In the genomic region with DNA sequence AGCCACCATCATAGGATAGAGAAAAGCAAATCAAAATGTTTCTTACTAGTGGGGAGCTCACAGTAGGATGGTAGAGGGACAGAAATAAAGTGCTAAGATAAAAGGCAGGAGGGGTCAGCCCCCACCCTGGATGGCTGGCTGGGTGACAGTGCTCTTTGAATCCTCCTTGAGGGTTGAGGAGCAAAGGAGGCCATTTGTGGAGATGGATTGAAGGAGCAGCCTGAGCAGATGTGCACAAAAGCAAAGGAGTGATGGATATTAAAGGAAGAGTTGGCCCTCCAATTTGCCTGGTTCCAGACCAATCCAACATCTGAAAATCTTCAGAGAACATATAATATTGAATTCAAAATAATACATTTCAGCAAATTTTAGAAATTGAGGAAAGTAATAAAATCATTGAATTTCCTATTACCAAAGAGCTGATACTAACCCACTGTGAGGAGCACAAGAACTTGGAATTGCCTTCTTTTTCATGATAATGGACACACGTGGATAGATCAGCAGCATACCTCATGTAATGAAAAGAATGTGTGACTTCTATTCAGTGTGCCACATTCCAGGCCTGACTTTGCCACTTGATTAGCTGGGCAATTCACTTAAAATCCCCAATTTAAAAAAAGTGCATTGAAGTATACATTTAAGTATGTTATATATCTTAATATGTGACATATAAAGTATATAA, we compare ENCODE assay signal across 1 cellular context.
A peak's percentile ranks its signal among the peaks of the same experiment; 100 is the strongest.
TF ChIP-seq lines count a peak whose summit lies in the region.

No MANE protein-coding gene starts in this region.

TF ChIP-seq in GM23338, 12 proteins besides CTCF, POLR2A, EP300 and RAD21 (continued from another document):
- TF ChIP-seq, protein P1, sequence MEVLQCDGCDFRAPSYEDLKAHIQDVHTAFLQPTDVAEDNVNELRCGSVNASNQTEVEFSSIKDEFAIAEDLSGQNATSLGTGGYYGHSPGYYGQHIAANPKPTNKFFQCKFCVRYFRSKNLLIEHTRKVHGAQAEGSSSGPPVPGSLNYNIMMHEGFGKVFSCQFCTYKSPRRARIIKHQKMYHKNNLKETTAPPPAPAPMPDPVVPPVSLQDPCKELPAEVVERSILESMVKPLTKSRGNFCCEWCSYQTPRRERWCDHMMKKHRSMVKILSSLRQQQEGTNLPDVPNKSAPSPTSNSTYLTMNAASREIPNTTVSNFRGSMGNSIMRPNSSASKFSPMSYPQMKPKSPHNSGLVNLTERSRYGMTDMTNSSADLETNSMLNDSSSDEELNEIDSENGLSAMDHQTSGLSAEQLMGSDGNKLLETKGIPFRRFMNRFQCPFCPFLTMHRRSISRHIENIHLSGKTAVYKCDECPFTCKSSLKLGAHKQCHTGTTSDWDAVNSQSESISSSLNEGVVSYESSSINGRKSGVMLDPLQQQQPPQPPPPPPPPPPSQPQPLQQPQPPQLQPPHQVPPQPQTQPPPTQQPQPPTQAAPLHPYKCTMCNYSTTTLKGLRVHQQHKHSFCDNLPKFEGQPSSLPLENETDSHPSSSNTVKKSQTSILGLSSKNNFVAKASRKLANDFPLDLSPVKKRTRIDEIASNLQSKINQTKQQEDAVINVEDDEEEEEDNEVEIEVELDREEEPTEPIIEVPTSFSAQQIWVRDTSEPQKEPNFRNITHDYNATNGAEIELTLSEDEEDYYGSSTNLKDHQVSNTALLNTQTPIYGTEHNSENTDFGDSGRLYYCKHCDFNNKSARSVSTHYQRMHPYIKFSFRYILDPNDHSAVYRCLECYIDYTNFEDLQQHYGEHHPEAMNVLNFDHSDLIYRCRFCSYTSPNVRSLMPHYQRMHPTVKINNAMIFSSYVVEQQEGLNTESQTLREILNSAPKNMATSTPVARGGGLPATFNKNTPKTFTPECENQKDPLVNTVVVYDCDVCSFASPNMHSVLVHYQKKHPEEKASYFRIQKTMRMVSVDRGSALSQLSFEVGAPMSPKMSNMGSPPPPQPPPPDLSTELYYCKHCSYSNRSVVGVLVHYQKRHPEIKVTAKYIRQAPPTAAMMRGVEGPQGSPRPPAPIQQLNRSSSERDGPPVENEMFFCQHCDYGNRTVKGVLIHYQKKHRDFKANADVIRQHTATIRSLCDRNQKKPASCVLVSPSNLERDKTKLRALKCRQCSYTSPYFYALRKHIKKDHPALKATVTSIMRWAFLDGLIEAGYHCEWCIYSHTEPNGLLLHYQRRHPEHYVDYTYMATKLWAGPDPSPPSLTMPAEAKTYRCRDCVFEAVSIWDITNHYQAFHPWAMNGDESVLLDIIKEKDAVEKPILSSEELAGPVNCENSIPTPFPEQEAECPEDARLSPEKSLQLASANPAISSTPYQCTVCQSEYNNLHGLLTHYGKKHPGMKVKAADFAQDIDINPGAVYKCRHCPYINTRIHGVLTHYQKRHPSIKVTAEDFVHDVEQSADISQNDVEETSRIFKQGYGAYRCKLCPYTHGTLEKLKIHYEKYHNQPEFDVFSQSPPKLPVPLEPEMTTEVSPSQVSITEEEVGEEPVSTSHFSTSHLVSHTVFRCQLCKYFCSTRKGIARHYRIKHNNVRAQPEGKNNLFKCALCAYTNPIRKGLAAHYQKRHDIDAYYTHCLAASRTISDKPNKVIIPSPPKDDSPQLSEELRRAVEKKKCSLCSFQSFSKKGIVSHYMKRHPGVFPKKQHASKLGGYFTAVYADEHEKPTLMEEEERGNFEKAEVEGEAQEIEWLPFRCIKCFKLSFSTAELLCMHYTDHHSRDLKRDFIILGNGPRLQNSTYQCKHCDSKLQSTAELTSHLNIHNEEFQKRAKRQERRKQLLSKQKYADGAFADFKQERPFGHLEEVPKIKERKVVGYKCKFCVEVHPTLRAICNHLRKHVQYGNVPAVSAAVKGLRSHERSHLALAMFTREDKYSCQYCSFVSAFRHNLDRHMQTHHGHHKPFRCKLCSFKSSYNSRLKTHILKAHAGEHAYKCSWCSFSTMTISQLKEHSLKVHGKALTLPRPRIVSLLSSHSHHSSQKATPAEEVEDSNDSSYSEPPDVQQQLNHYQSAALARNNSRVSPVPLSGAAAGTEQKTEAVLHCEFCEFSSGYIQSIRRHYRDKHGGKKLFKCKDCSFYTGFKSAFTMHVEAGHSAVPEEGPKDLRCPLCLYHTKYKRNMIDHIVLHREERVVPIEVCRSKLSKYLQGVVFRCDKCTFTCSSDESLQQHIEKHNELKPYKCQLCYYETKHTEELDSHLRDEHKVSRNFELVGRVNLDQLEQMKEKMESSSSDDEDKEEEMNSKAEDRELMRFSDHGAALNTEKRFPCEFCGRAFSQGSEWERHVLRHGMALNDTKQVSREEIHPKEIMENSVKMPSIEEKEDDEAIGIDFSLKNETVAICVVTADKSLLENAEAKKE (CRISPR knock-in tag; IDR thresholded peaks at IDR 0.05): peak; percentile 99
- TF ChIP-seq, protein P2, sequence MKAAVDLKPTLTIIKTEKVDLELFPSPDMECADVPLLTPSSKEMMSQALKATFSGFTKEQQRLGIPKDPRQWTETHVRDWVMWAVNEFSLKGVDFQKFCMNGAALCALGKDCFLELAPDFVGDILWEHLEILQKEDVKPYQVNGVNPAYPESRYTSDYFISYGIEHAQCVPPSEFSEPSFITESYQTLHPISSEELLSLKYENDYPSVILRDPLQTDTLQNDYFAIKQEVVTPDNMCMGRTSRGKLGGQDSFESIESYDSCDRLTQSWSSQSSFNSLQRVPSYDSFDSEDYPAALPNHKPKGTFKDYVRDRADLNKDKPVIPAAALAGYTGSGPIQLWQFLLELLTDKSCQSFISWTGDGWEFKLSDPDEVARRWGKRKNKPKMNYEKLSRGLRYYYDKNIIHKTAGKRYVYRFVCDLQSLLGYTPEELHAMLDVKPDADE (IDR thresholded peaks at IDR 0.05): no peak
- no peak for TF ChIP-seq POLR2AphosphoS5 (IDR thresholded peaks at IDR 0.05; ENCODE audit: low read depth)
- no peak for TF ChIP-seq JUNB (IDR thresholded peaks at IDR 0.05; ENCODE audit: unreplicated experiment)
- TF ChIP-seq EZH2phosphoT487 (IDR thresholded peaks at IDR 0.05; ENCODE audit: unreplicated experiment): no peak
